In the genomic region with DNA sequence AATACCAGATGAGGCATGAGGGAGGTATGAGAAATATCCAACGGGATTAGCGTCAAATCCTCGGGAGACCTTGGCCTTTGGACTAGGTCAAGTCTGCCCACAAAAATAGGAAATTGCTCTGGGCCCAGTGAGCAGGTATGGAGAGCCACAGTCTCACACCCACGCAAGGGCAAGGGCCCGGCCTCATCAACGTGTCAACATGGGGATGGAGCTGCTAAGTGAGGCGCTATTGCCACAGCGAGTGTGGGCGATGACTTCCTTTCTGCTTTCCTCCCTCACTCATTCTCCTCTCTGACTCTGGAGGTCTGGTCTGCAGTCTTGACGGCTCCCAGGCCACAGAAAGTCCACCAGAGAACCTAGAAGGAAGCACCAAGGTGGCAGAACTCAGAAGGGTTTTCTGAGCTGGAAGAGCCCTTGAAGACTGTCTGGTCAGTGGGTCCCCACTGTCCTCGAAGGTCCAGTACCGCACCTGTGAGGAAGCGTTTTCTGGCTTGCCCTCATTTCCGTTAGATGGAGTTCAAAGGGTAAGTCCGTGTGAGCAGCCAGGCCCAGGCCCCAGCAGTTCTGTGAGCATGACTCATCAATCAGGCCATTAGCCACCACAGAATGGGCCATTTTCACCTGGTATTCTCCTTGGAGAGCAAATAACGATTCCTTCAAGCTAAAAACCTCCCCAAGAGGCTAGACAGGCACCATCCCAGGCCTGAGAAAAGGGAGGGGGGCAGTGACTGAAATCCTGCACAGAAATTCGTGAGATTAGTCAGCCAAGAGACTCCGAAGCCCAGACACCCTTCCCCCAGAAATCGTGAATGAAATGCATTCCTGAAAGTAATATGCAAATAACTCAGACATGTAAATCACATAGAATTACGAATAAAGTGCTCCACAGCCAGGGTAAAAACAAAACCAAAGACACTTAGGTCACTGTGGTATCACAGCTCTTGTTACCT, we compare ENCODE assay signal across 8 cellular contexts.
A peak's percentile ranks its signal among the peaks of the same experiment; 100 is the strongest.
DNase-seq lines count a peak whose midpoint lies in the region; ATAC-seq, FAIRE-seq and TF ChIP-seq lines count a peak whose summit lies in the region.

No MANE protein-coding gene starts in this region.

- DNase-seq in GM03348 (ENCODE audit: low spot score) = peak; percentile 73
- peak; percentile 92 for DNase-seq in HS-27A (ENCODE audit: low read depth)
- no peak for DNase-seq in activated T-helper 1 cell treated with anti-CD3 and anti-CD28 coated beads, Interleukin-12 subunit alpha, Interleukin-12 subunit beta, Interleukin-2, Interleukin-4 antibody, amounts not matched to agents 30 ng/mL and 10 ng/mL and 1 ng/mL, durations not matched to agents 14 hours and 24 hours and 36 hours (ENCODE audit: low spot score)
- peak; percentile 98 for DNase-seq in islet precursor cell
- DNase-seq in stomach = no peak
- DNase-seq in H54 (ENCODE audit: insufficient read length, low spot score) = no peak
- DNase-seq in NCI-H1092 treated with DMSO at 0.1 percent for 48 hours (lab: John Stamatoyannopoulos, UW) = no peak

- H3K4me3 Mint-ChIP-seq in activated T-helper 1 cell treated with anti-CD3 and anti-CD28 coated beads, Interleukin-12 subunit alpha, Interleukin-12 subunit beta, Interleukin-2, Interleukin-4 antibody, amounts not matched to agents 30 ng/mL and 10 ng/mL and 1 ng/mL, durations not matched to agents 14 hours and 24 hours and 36 hours = peak overlapping the region; percentile 25

- no peaks in the 10 kb centered on the region for H3K36me3 Mint-ChIP-seq in activated T-helper 1 cell treated with anti-CD3 and anti-CD28 coated beads, Interleukin-12 subunit alpha, Interleukin-12 subunit beta, Interleukin-2, Interleukin-4 antibody, amounts not matched to agents 30 ng/mL and 10 ng/mL and 1 ng/mL, durations not matched to agents 14 hours and 24 hours and 36 hours (ENCODE audit: low read depth)

- no peak for TF ChIP-seq EP300 in stomach (IDR thresholded peaks at IDR 0.05)

- no peak overlapping the region for H3K4me3 ChIP-seq in stomach

- peaks cover 22% of the 10 kb centered on the region for H3K4me1 Mint-ChIP-seq in activated T-helper 1 cell treated with anti-CD3 and anti-CD28 coated beads, Interleukin-12 subunit alpha, Interleukin-12 subunit beta, Interleukin-2, Interleukin-4 antibody, amounts not matched to agents 30 ng/mL and 10 ng/mL and 1 ng/mL, durations not matched to agents 14 hours and 24 hours and 36 hours (ENCODE audit: low read depth)

- H3K27ac ChIP-seq in stomach = peak overlapping the region; percentile 64 to 87 (median 85)

- intact Hi-C loops in activated T-helper 1 cell treated with anti-CD3 and anti-CD28 coated beads, Interleukin-12 subunit alpha, Interleukin-12 subunit beta, Interleukin-2, Interleukin-4 antibody, amounts not matched to agents 30 ng/mL and 10 ng/mL and 1 ng/mL, durations not matched to agents 14 hours and 24 hours and 36 hours (cut with micrococcal nuclease) = loop anchor here (1.0 kb wide), 2 partner anchors 7 to 232 kb away; no protein-coding TSS in a partner anchor
- intact Hi-C loops in stomach (cut with DNase I; ENCODE audit: low total_unique reads) = no loop called here

- peaks cover 50 to 86% (median 68%) of the 10 kb centered on the region in 4 donors for H3K4me1 ChIP-seq in stomach

- peaks cover 38% of the 10 kb centered on the region for H3K27me3 Mint-ChIP-seq in activated T-helper 1 cell treated with anti-CD3 and anti-CD28 coated beads, Interleukin-12 subunit alpha, Interleukin-12 subunit beta, Interleukin-2, Interleukin-4 antibody, amounts not matched to agents 30 ng/mL and 10 ng/mL and 1 ng/mL, durations not matched to agents 14 hours and 24 hours and 36 hours (ENCODE audit: insufficient read depth)

- H3K9me3 Mint-ChIP-seq in activated T-helper 1 cell treated with anti-CD3 and anti-CD28 coated beads, Interleukin-12 subunit alpha, Interleukin-12 subunit beta, Interleukin-2, Interleukin-4 antibody, amounts not matched to agents 30 ng/mL and 10 ng/mL and 1 ng/mL, durations not matched to agents 14 hours and 24 hours and 36 hours = no peaks in the 10 kb centered on the region

- peak; percentile 68 for ATAC-seq in GM21526 (IDR thresholded peaks at IDR 0.05; ENCODE audit: low FRiP score, unreplicated experiment)

- no peak for FAIRE-seq in H54 (lab: Jason Lieb, UNC)

- peak overlapping the region; percentile 72 for H3K27ac Mint-ChIP-seq in activated T-helper 1 cell treated with anti-CD3 and anti-CD28 coated beads, Interleukin-12 subunit alpha, Interleukin-12 subunit beta, Interleukin-2, Interleukin-4 antibody, amounts not matched to agents 30 ng/mL and 10 ng/mL and 1 ng/mL, durations not matched to agents 14 hours and 24 hours and 36 hours

- no peak for TF ChIP-seq CTCF in stomach (IDR thresholded peaks at IDR 0.05)

- H3K27me3 ChIP-seq in stomach = no peaks in the 10 kb centered on the region

- TF ChIP-seq POLR2A in stomach (IDR thresholded peaks at IDR 0.05) = no peak
- TF ChIP-seq POLR2A in H54 (IDR thresholded peaks at IDR 0.05; ENCODE audit: low read depth, low read length) = no peak

- H3K36me3 ChIP-seq in stomach = no peaks in the 10 kb centered on the region

- 65 to 75% (median 74%) methylated on average over 20 of the region's 20 CpGs for WGBS in stomach, 5 donors

- H3K9me3 ChIP-seq in stomach = no peaks in the 10 kb centered on the region

Comparison
In these comparisons a context has a peak if more than half of its experiments do, and no peak if none do; other contexts are left out.
1. DNase-seq: peak in GM03348 (single experiment), HS-27A (single experiment) and islet precursor cell (single experiment); none in activated T-helper 1 cell treated with anti-CD3 and anti-CD28 coated beads, Interleukin-12 subunit alpha, Interleukin-12 subunit beta, Interleukin-2, Interleukin-4 antibody, amounts not matched to agents 30 ng/mL and 10 ng/mL and 1 ng/mL, durations not matched to agents 14 hours and 24 hours and 36 hours (single experiment), stomach (single experiment), H54 (single experiment) and NCI-H1092 treated with DMSO at 0.1 percent for 48 hours (single experiment).